1 cellular context compared by ENCODE assay signal in genomic region chr19:41367848-41368301, GRCh38.
A peak's percentile ranks its signal among the peaks of the same experiment; 100 is the strongest.
TF ChIP-seq lines count a peak whose summit lies in the region.

No MANE protein-coding gene starts in this region.

TF ChIP-seq in K562, 482 proteins besides CTCF, POLR2A, EP300 and RAD21 (continued from another document and continues in another):
- TF ChIP-seq SMC3 (conservative IDR thresholded peaks at IDR 0.05; ENCODE audit: insufficient read depth, low read depth, low read length) (no peak), ADNP (tag; IDR thresholded peaks at IDR 0.05) (peak; percentile 46; the same call in 1 of the 2 replicates), EWSR1 (IDR thresholded peaks at IDR 0.05; ENCODE audit: borderline replicate concordance, low read depth, partially characterized antibody) (no peak), ILK (tag; IDR thresholded peaks at IDR 0.05; ENCODE audit: borderline replicate concordance, low read depth) (no peak), HMG20A (CRISPR knock-in tag; conservative IDR thresholded peaks at IDR 0.05) (no peak), NFE2 (IDR thresholded peaks at IDR 0.05; ENCODE audit: low read depth) (peak; percentile 89), FOXP1 (CRISPR knock-in tag; IDR thresholded peaks at IDR 0.05) (no peak), GABPB1 (CRISPR knock-in tag; IDR thresholded peaks at IDR 0.05) (0 out of 2 replicates have a peak, but pooled peaks have one; percentile 3), ZFP30 (CRISPR knock-in tag; IDR thresholded peaks at IDR 0.05; ENCODE audit: borderline replicate concordance) (no peak), E4F1 (CRISPR knock-in tag; IDR thresholded peaks at IDR 0.05; ENCODE audit: borderline replicate concordance) (no peak), ZNF445 (CRISPR knock-in tag; IDR thresholded peaks at IDR 0.05; ENCODE audit: low read depth) (no peak), ETV5 (CRISPR knock-in tag; IDR thresholded peaks at IDR 0.05; ENCODE audit: low read depth) (no peak), ZBTB49 (CRISPR knock-in tag; IDR thresholded peaks at IDR 0.05; ENCODE audit: borderline replicate concordance) (no peak), ZNF143 (CRISPR knock-in tag; IDR thresholded peaks at IDR 0.05) (no peak), ATF6 (CRISPR knock-in tag; IDR thresholded peaks at IDR 0.05) (no peak), ZNF695 (CRISPR knock-in tag; IDR thresholded peaks at IDR 0.05) (no peak), VEZF1 (CRISPR knock-in tag; IDR thresholded peaks at IDR 0.05) (no peak; the same call in 1 of the 2 replicates), MECOM (CRISPR knock-in tag; IDR thresholded peaks at IDR 0.05) (no peak), ZC3H11A (IDR thresholded peaks at IDR 0.05; ENCODE audit: low read depth, low read length) (no peak), THAP7 (CRISPR knock-in tag; IDR thresholded peaks at IDR 0.05) (no peak), ZNF707 (CRISPR knock-in tag; conservative IDR thresholded peaks at IDR 0.05) (no peak), STAT5A (IDR thresholded peaks at IDR 0.05; ENCODE audit: borderline replicate concordance, low read length) (0 out of 2 replicates have a peak, but pooled peaks have one; percentile 17), ZNF431 (CRISPR knock-in tag; IDR thresholded peaks at IDR 0.05) (no peak), ZBTB11 (CRISPR knock-in tag; IDR thresholded peaks at IDR 0.05) (no peak; a peak in 1 of 6 replicates), MAFK (IDR thresholded peaks at IDR 0.05; ENCODE audit: low read length) (peak; percentile 55), SMARCA5 (IDR thresholded peaks at IDR 0.05) (no peak), MAFF (IDR thresholded peaks at IDR 0.05; ENCODE audit: low read length) (peak; percentile 72), CBX8 (IDR thresholded peaks at IDR 0.05; ENCODE audit: borderline replicate concordance, extremely low read depth, low read depth, low read length, poor library complexity, severe bottlenecking) (no peak), SIN3B (IDR thresholded peaks at IDR 0.05; ENCODE audit: low read depth) (no peak), HNRNPLL (IDR thresholded peaks at IDR 0.05; ENCODE audit: low read depth, low read length, poor library complexity, severe bottlenecking) (no peak), MAZ (CRISPR knock-in tag; conservative IDR thresholded peaks at IDR 0.05 in 1 of 2, IDR thresholded peaks at IDR 0.05 in 1 of 2) (no peak), SREBF1 (IDR thresholded peaks at IDR 0.05; ENCODE audit: borderline replicate concordance, low read depth, low read length) (no peak), NCOR1 (IDR thresholded peaks at IDR 0.05) (peak; percentile 43), ZNF518B (CRISPR knock-in tag; IDR thresholded peaks at IDR 0.05) (no peak), FOXJ3 (CRISPR knock-in tag; IDR thresholded peaks at IDR 0.05) (no peak), IRF9 (tag; IDR thresholded peaks at IDR 0.05) (no peak), ZMIZ1 (IDR thresholded peaks at IDR 0.05; ENCODE audit: low read depth in 2 of 2, low read length in 2 of 2) (0 out of 4 replicates have a peak, but pooled peaks of 1 of the 2 experiments have one; percentile 30)
